ENCODE assay signal across 1 cellular context in the genomic region with DNA sequence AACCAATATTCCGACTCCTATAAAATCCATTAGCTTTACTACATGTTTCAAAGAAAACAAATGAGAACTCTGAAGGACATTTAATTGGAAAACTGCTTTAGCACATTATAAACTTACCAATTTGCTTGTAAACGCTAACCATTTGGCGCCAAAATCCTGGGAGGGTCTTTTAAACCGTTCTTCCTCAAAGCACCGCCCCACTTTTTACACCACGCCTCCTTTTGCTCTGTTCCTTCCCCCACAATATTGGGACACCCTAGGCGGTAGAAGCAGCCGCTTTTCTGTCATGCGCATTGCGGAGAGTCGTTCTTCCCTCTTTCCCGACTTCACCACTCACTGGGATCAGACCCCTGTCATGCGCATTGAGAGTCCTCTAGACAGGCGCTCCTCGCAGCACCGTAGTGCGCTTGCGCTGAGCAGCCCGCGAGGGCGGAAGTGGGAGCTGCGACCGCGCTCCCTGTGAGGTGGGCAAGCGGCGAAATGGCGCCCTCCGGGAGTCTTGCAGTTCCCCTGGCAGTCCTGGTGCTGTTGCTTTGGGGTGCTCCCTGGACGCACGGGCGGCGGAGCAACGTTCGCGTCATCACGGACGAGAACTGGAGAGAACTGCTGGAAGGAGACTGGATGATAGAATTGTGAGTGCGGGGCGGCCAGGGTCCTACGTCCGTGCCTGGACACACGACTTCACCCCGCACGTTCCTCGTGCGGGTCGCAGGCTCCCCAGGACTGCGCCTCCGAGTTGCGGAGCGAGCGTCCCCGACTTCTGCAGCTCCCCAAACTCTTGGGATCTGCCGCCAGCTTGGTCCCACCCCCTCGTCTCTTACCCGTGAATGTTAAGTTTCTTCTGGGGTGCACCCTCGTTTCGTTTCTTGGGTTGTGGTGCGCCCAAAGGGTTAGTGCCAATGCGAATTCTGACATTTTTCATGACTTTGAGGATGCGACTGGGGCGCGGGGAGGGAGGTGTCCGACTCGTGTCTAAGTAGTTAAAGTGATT.
TF ChIP-seq lines count a peak whose summit lies in the region.

A gene with protein sequence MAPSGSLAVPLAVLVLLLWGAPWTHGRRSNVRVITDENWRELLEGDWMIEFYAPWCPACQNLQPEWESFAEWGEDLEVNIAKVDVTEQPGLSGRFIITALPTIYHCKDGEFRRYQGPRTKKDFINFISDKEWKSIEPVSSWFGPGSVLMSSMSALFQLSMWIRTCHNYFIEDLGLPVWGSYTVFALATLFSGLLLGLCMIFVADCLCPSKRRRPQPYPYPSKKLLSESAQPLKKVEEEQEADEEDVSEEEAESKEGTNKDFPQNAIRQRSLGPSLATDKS (plus strand): TSS at position 435 of the 991 bp plus-strand sequence. CDS start 46 bp downstream, at position 481.

TF ChIP-seq in HepG2, 621 proteins besides CTCF, POLR2A, EP300 and RAD21 (continued from another document and continues in another):
- TF ChIP-seq, protein P1, sequence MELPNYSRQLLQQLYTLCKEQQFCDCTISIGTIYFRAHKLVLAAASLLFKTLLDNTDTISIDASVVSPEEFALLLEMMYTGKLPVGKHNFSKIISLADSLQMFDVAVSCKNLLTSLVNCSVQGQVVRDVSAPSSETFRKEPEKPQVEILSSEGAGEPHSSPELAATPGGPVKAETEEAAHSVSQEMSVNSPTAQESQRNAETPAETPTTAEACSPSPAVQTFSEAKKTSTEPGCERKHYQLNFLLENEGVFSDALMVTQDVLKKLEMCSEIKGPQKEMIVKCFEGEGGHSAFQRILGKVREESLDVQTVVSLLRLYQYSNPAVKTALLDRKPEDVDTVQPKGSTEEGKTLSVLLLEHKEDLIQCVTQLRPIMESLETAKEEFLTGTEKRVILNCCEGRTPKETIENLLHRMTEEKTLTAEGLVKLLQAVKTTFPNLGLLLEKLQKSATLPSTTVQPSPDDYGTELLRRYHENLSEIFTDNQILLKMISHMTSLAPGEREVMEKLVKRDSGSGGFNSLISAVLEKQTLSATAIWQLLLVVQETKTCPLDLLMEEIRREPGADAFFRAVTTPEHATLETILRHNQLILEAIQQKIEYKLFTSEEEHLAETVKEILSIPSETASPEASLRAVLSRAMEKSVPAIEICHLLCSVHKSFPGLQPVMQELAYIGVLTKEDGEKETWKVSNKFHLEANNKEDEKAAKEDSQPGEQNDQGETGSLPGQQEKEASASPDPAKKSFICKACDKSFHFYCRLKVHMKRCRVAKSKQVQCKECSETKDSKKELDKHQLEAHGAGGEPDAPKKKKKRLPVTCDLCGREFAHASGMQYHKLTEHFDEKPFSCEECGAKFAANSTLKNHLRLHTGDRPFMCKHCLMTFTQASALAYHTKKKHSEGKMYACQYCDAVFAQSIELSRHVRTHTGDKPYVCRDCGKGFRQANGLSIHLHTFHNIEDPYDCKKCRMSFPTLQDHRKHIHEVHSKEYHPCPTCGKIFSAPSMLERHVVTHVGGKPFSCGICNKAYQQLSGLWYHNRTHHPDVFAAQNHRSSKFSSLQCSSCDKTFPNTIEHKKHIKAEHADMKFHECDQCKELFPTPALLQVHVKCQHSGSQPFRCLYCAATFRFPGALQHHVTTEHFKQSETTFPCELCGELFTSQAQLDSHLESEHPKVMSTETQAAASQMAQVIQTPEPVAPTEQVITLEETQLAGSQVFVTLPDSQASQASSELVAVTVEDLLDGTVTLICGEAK (IDR thresholded peaks at IDR 0.05): no peak
- TF ChIP-seq, protein P1 (CRISPR knock-in tag; IDR thresholded peaks at IDR 0.05): peak; percentile 70; the same call in 1 of the 2 replicates
- TF ChIP-seq SP5 (CRISPR knock-in tag; IDR thresholded peaks at IDR 0.05; ENCODE audit: borderline replicate concordance, low read depth) (no peak), TBX2 (CRISPR knock-in tag; IDR thresholded peaks at IDR 0.05; ENCODE audit: borderline replicate concordance) (peak; percentile 85), CHCHD3 (CRISPR knock-in tag; IDR thresholded peaks at IDR 0.05) (peak; percentile 70; the same call in 1 of the 2 replicates), RBM22 (optimal IDR thresholded peaks at IDR 0.05; ENCODE audit: low read length) (no peak), ZNF484 (CRISPR knock-in tag; IDR thresholded peaks at IDR 0.05; ENCODE audit: borderline replicate concordance, low read depth) (no peak), MAFG (CRISPR knock-in tag; IDR thresholded peaks at IDR 0.05) (no peak), ELF4 (CRISPR knock-in tag; IDR thresholded peaks at IDR 0.05; ENCODE audit: borderline replicate concordance) (peak; percentile 88), ZNF432 (CRISPR knock-in tag; IDR thresholded peaks at IDR 0.05; ENCODE audit: borderline replicate concordance) (no peak), GLI4 (CRISPR knock-in tag; IDR thresholded peaks at IDR 0.05; ENCODE audit: borderline replicate concordance) (no peak), ZNF850 (CRISPR knock-in tag; conservative IDR thresholded peaks at IDR 0.05) (no peak), IKZF4 (CRISPR knock-in tag; IDR thresholded peaks at IDR 0.05; ENCODE audit: borderline replicate concordance, low read depth, not compliant biosample characterization) (no peak), ZZZ3 (CRISPR knock-in tag; IDR thresholded peaks at IDR 0.05; ENCODE audit: borderline replicate concordance) (no peak), ZNF230 (CRISPR knock-in tag; IDR thresholded peaks at IDR 0.05) (no peak)
- TF ChIP-seq, protein P2, sequence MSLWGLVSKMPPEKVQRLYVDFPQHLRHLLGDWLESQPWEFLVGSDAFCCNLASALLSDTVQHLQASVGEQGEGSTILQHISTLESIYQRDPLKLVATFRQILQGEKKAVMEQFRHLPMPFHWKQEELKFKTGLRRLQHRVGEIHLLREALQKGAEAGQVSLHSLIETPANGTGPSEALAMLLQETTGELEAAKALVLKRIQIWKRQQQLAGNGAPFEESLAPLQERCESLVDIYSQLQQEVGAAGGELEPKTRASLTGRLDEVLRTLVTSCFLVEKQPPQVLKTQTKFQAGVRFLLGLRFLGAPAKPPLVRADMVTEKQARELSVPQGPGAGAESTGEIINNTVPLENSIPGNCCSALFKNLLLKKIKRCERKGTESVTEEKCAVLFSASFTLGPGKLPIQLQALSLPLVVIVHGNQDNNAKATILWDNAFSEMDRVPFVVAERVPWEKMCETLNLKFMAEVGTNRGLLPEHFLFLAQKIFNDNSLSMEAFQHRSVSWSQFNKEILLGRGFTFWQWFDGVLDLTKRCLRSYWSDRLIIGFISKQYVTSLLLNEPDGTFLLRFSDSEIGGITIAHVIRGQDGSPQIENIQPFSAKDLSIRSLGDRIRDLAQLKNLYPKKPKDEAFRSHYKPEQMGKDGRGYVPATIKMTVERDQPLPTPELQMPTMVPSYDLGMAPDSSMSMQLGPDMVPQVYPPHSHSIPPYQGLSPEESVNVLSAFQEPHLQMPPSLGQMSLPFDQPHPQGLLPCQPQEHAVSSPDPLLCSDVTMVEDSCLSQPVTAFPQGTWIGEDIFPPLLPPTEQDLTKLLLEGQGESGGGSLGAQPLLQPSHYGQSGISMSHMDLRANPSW (CRISPR knock-in tag; IDR thresholded peaks at IDR 0.05; ENCODE audit: borderline replicate concordance): no peak
- TF ChIP-seq, protein P3, sequence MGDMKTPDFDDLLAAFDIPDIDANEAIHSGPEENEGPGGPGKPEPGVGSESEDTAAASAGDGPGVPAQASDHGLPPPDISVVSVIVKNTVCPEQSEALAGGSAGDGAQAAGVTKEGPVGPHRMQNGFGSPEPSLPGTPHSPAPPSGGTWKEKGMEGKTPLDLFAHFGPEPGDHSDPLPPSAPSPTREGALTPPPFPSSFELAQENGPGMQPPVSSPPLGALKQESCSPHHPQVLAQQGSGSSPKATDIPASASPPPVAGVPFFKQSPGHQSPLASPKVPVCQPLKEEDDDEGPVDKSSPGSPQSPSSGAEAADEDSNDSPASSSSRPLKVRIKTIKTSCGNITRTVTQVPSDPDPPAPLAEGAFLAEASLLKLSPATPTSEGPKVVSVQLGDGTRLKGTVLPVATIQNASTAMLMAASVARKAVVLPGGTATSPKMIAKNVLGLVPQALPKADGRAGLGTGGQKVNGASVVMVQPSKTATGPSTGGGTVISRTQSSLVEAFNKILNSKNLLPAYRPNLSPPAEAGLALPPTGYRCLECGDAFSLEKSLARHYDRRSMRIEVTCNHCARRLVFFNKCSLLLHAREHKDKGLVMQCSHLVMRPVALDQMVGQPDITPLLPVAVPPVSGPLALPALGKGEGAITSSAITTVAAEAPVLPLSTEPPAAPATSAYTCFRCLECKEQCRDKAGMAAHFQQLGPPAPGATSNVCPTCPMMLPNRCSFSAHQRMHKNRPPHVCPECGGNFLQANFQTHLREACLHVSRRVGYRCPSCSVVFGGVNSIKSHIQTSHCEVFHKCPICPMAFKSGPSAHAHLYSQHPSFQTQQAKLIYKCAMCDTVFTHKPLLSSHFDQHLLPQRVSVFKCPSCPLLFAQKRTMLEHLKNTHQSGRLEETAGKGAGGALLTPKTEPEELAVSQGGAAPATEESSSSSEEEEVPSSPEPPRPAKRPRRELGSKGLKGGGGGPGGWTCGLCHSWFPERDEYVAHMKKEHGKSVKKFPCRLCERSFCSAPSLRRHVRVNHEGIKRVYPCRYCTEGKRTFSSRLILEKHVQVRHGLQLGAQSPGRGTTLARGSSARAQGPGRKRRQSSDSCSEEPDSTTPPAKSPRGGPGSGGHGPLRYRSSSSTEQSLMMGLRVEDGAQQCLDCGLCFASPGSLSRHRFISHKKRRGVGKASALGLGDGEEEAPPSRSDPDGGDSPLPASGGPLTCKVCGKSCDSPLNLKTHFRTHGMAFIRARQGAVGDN (CRISPR knock-in tag; IDR thresholded peaks at IDR 0.05): peak; percentile 88
- TF ChIP-seq, protein P4, sequence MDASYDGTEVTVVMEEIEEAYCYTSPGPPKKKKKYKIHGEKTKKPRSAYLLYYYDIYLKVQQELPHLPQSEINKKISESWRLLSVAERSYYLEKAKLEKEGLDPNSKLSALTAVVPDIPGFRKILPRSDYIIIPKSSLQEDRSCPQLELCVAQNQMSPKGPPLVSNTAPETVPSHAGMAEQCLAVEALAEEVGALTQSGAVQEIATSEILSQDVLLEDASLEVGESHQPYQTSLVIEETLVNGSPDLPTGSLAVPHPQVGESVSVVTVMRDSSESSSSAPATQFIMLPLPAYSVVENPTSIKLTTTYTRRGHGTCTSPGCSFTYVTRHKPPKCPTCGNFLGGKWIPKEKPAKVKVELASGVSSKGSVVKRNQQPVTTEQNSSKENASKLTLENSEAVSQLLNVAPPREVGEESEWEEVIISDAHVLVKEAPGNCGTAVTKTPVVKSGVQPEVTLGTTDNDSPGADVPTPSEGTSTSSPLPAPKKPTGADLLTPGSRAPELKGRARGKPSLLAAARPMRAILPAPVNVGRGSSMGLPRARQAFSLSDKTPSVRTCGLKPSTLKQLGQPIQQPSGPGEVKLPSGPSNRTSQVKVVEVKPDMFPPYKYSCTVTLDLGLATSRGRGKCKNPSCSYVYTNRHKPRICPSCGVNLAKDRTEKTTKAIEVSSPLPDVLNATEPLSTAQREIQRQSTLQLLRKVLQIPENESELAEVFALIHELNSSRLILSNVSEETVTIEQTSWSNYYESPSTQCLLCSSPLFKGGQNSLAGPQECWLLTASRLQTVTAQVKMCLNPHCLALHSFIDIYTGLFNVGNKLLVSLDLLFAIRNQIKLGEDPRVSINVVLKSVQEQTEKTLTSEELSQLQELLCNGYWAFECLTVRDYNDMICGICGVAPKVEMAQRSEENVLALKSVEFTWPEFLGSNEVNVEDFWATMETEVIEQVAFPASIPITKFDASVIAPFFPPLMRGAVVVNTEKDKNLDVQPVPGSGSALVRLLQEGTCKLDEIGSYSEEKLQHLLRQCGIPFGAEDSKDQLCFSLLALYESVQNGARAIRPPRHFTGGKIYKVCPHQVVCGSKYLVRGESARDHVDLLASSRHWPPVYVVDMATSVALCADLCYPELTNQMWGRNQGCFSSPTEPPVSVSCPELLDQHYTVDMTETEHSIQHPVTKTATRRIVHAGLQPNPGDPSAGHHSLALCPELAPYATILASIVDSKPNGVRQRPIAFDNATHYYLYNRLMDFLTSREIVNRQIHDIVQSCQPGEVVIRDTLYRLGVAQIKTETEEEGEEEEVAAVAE (CRISPR knock-in tag; IDR thresholded peaks at IDR 0.05; ENCODE audit: borderline replicate concordance): 0 out of 2 replicates have a peak, but pooled peaks have one; percentile 30
- TF ChIP-seq, protein P5, sequence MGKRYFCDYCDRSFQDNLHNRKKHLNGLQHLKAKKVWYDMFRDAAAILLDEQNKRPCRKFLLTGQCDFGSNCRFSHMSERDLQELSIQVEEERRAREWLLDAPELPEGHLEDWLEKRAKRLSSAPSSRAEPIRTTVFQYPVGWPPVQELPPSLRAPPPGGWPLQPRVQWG (CRISPR knock-in tag; IDR thresholded peaks at IDR 0.05; ENCODE audit: borderline replicate concordance, low read depth): no peak
